Comparison of ENCODE assay signal across 8 cellular contexts in the genomic region with DNA sequence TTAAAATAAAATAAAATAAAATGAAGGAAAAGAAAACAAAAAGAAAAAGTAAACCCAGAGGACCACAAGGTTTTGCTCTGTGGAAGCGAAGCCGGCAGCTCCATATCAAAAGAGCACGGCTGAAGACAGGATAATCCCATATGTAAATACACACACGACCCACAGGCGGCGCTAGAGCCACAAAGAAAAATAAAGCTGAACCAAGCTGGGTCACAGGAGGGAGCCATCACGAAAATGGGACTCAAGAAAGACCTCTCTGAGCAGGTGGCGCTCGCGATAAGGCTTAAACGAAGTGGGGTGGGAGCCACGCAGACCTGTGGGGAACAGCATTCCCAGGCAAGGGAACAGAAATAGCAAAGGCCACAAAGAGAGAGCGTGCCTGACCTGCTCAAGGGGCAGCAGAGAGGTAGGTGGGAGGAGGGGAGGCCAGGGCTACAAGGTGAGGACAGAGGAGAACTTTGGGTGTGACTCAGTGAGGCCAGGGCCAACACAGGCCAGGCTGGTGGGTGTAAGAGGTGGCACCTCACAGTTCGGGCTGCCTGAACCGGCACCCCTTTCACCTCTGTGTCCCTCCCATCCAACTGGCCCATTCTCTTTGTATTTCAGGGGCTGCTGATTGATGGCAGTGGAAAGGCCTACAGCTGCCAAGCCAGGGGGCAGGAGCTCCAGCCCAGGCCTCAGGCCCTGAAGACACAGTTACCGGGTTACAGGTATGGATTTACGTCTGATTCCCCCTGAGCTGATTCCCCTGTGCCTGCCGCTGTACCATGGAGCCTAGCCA. TPM values are rescaled to one million over a fixed set of nuclear protein-coding genes. Genes with fewer than 3 reads are reported as not detected.
A peak's percentile ranks its signal among the peaks of the same experiment; 100 is the strongest.
DNase-seq lines count a peak whose midpoint lies in the region; ATAC-seq and TF ChIP-seq lines count a peak whose summit lies in the region.

No MANE protein-coding gene starts in this region.

- peaks cover 4% of the 10 kb centered on the region for H3K9me3 Mint-ChIP-seq in progenitor cell of endocrine pancreas (ENCODE audit: low read depth)

- no peaks in the 10 kb centered on the region for H3K4me1 Mint-ChIP-seq in progenitor cell of endocrine pancreas (ENCODE audit: low read depth)

- H3K4me1 ChIP-seq in DND-41 (ENCODE audit: insufficient read depth, low read length) = no peaks in the 10 kb centered on the region
- H3K4me1 ChIP-seq in MM.1S (ENCODE audit: low read length) = no peaks in the 10 kb centered on the region
- no peaks in the 10 kb centered on the region for H3K4me1 ChIP-seq in uterus

- H3K4me3 ChIP-seq in DND-41 (ENCODE audit: low read depth in 1 of 2, low read length in 2 of 2) (no peak overlapping the region), MM.1S (ENCODE audit: low read length) (no peak overlapping the region), uterus (no peak overlapping the region)

- DNase-seq in DND-41 = peak; percentile 75
- DNase-seq in MM.1S = peak; percentile 78
- DNase-seq in SHP77 (lab: John Stamatoyannopoulos, UW) = peak; percentile 80 to 82
- DNase-seq in activated T-helper 9 cell treated with anti-CD3 and anti-CD28 coated beads, Interleukin-2, amount 50 U/mL, for 16 hours (ENCODE audit: low read depth) = peak; percentile 41
- DNase-seq in globus pallidus (ENCODE audit: low spot score) = peak; percentile 33
- DNase-seq in progenitor cell of endocrine pancreas (ENCODE audit: low spot score, unreplicated experiment) = peak; percentile 42
- DNase-seq in uterus = peak; percentile 78 to 83

- H3K27me3 Mint-ChIP-seq in progenitor cell of endocrine pancreas = no peaks in the 10 kb centered on the region

- TF ChIP-seq CTCF in DND-41 (IDR thresholded peaks at IDR 0.05; ENCODE audit: borderline replicate concordance, extremely low read depth, low read length, poor library complexity, severe bottlenecking) = peak; percentile 86
- peak; percentile 91 for TF ChIP-seq CTCF in MM.1S (IDR thresholded peaks at IDR 0.05; ENCODE audit: low read length)
- peak; percentile 84 for TF ChIP-seq CTCF in progenitor cell of endocrine pancreas (IDR thresholded peaks at IDR 0.05; ENCODE audit: unreplicated experiment)
- TF ChIP-seq CTCF in uterus (IDR thresholded peaks at IDR 0.05) = peak; percentile 87 to 97 (median 92)

- no peaks in the 10 kb centered on the region for H3F3A ChIP-seq in MM.1S (ENCODE audit: insufficient read depth, low read length)

- H3K4me2 ChIP-seq in DND-41 (ENCODE audit: insufficient read depth, low read length) (no peak overlapping the region), MM.1S (ENCODE audit: low read depth, low read length) (no peak overlapping the region; the same call in 1 of the 2 replicates)

- H3K9me3 ChIP-seq in DND-41 (ENCODE audit: insufficient read depth, low read length, severe bottlenecking) (no peaks in the 10 kb centered on the region), MM.1S (replicated peaks; ENCODE audit: insufficient read depth, low read length) (no peaks in the 10 kb centered on the region), uterus (no peaks in the 10 kb centered on the region)

- H2AFZ ChIP-seq in DND-41 (ENCODE audit: low read depth, low read length) = no peak overlapping the region
- H2AFZ ChIP-seq in MM.1S (ENCODE audit: low read length) = peak overlapping the region; percentile 5; the same call in 1 of the 2 replicates

- H3K36me3 Mint-ChIP-seq in progenitor cell of endocrine pancreas (ENCODE audit: insufficient read depth) = peaks cover 30% of the 10 kb centered on the region

- H3K27me3 ChIP-seq in DND-41 (ENCODE audit: insufficient read depth, low read length, poor library complexity) (no peaks in the 10 kb centered on the region), MM.1S (replicated peaks; ENCODE audit: insufficient read depth, low read length) (no peaks in the 10 kb centered on the region), uterus (no peaks in the 10 kb centered on the region)

- H4K20me1 ChIP-seq in DND-41 (ENCODE audit: insufficient read depth, low read length) = 0 out of 2 replicates have a peak, but pooled peaks cover under 1% of the 10 kb centered on the region
- no peaks in the 10 kb centered on the region for H4K20me1 ChIP-seq in MM.1S (ENCODE audit: insufficient read depth, low read length)

- intact Hi-C loops in uterus (cut with DNase I; ENCODE audit: low total_unique reads) = loop anchor here (5.0 to 10.0 kb wide), 2 partner anchors 65 to 343 kb away; no protein-coding TSS in a partner anchor

- H3K4me3 Mint-ChIP-seq in progenitor cell of endocrine pancreas (ENCODE audit: low read depth) = no peak overlapping the region

- H3K36me3 ChIP-seq in DND-41 (ENCODE audit: insufficient read depth, low read length) (no peaks in the 10 kb centered on the region), MM.1S (replicated peaks; ENCODE audit: insufficient read depth, low read length) (no peaks in the 10 kb centered on the region), uterus (no peaks in the 10 kb centered on the region)

- no peak overlapping the region for H3K27ac Mint-ChIP-seq in progenitor cell of endocrine pancreas

- H3K27ac ChIP-seq in DND-41 (ENCODE audit: low read length) (no peak overlapping the region), MM.1S (ENCODE audit: low read length) (no peak overlapping the region), uterus (peak overlapping the region; percentile 43 to 74)

- no peak for TF ChIP-seq POLR2A in uterus (IDR thresholded peaks at IDR 0.05)

- no peaks in the 10 kb centered on the region for H3K9me2 ChIP-seq in MM.1S (replicated peaks; ENCODE audit: insufficient read depth, low read length)

- peak; percentile 84 for ATAC-seq in DND-41 (ENCODE audit: insufficient read depth, low read depth)
- no peak for ATAC-seq in GM18907 (IDR thresholded peaks at IDR 0.05; ENCODE audit: unreplicated experiment)

- no peak overlapping the region for H3K9ac ChIP-seq in DND-41 (ENCODE audit: low read depth, low read length)
- H3K9ac ChIP-seq in MM.1S (ENCODE audit: low read length) = no peak overlapping the region

- H3K79me2 ChIP-seq in DND-41 (ENCODE audit: insufficient read depth, low read length) = no peaks in the 10 kb centered on the region
- H3K79me2 ChIP-seq in MM.1S (ENCODE audit: low read length) = no peaks in the 10 kb centered on the region

RNA-seq across cellular contexts. Expression of a gene that starts 26.0 kb away (rescaled TPM):
- 18.4 and 19.3 TPM in 2 replicates for total RNA-seq in progenitor cell of endocrine pancreas
- total RNA-seq in uterus = 100 to 1,000 TPM in 3 of 4 donors, 10 to 100 TPM in 1; 64.7 to 460 (median 140) TPM

RNA-seq across cellular contexts. Expression of a gene that starts 59.5 kb away (rescaled TPM):
- total RNA-seq in progenitor cell of endocrine pancreas (0.98 and 1.8 TPM in 2 replicates), uterus (10 to 100 TPM in 2 of 4 donors, 1 to 10 TPM in 1, under 1 TPM in 1; 0.29 to 32.5 (median 7.0) TPM)

Comparison
In these comparisons a context has a peak if more than half of its experiments do, and no peak if none do; other contexts are left out.
1. H3K27ac ChIP-seq: peak in uterus (2 of 2); none in DND-41 (single experiment) and MM.1S (single experiment).
2. Peak in every context shown above with its lines, with median percentiles within 50 percentile points of each other: DNase-seq and CTCF ChIP-seq.